ENCODE assay signal across 18 cellular contexts in genomic region chr4:4595252-4595651, GRCh38. TPM values are rescaled to one million over a fixed set of nuclear protein-coding genes. Genes with fewer than 3 reads are reported as not detected.
DNase-seq lines count a peak whose midpoint lies in the region; ATAC-seq and TF ChIP-seq lines count a peak whose summit lies in the region.
"Had no signal": no experiment of that assay in that cellular context is flagged by ENCODE, and none has a peak within 500 bp of the region (broad histone marks: within the 10 kb centered on the region; RNA-seq: fewer than 3 reads in every experiment).

No MANE protein-coding gene starts in this region.

- H3K4me3 Mint-ChIP-seq in activated naive CD8-positive, alpha-beta T cell treated with anti-CD3 and anti-CD28 coated beads for 36 hours = no peak overlapping the region
- H3K4me3 Mint-ChIP-seq: CD8-positive, alpha-beta memory T cell; naive thymus-derived CD4-positive, alpha-beta T cell had no signal

- no peak overlapping the region for H2AFZ ChIP-seq in OCI-LY1 (ENCODE audit: low read length)

- TF ChIP-seq POLR2A in body of pancreas (IDR thresholded peaks at IDR 0.05) = no peak

- ATAC-seq in body of pancreas = no peak
- ATAC-seq: naive thymus-derived CD4-positive, alpha-beta T cell; PC-3 had no signal

- no peak overlapping the region for H3K27ac ChIP-seq in OCI-LY1 (ENCODE audit: low read depth, low read length, poor library complexity, severe bottlenecking)
- no peak overlapping the region for H3K27ac ChIP-seq in colonic mucosa
- no peak overlapping the region for H3K27ac ChIP-seq in body of pancreas
- H3K27ac ChIP-seq: adrenal gland had no signal

- no peaks in the 10 kb centered on the region for H3K4me1 ChIP-seq in OCI-LY1 (ENCODE audit: insufficient read depth, low read length, severe bottlenecking)
- no peaks in the 10 kb centered on the region for H3K4me1 ChIP-seq in colonic mucosa
- H3K4me1 ChIP-seq in body of pancreas = no peaks in the 10 kb centered on the region
- H3K4me1 ChIP-seq: adrenal gland had no signal

- H3K27me3 ChIP-seq in GM06990 (replicated peaks; ENCODE audit: control insufficient read depth, insufficient read depth, low read length) (no peaks in the 10 kb centered on the region), OCI-LY1 (ENCODE audit: insufficient read depth, low read length) (no peaks in the 10 kb centered on the region), colonic mucosa (no peaks in the 10 kb centered on the region), body of pancreas (no peaks in the 10 kb centered on the region)
- H3K27me3 ChIP-seq: adrenal gland had no signal

- H3K4me2 ChIP-seq in OCI-LY1 (ENCODE audit: low read length) = no peak overlapping the region

- H4K20me1 ChIP-seq in OCI-LY1 (ENCODE audit: insufficient read depth, low read length) = no peaks in the 10 kb centered on the region

- H3K4me1 Mint-ChIP-seq in activated naive CD8-positive, alpha-beta T cell treated with anti-CD3 and anti-CD28 coated beads for 36 hours = no peaks in the 10 kb centered on the region
- H3K4me1 Mint-ChIP-seq: CD8-positive, alpha-beta memory T cell; naive thymus-derived CD4-positive, alpha-beta T cell had no signal

- H3K9ac ChIP-seq in OCI-LY1 (ENCODE audit: low read length) (no peak overlapping the region), colonic mucosa (ENCODE audit: low read depth in 2 of 2, low read length in 2 of 2) (no peak overlapping the region)

- TF ChIP-seq CTCF in AG09309 (IDR thresholded peaks at IDR 0.05; ENCODE audit: control insufficient read depth, insufficient read depth, low read depth, low read length, missing control alignments) (peak; percentile 4), GM06990 (IDR thresholded peaks at IDR 0.05; ENCODE audit: insufficient read depth, low read length, poor library complexity, severe bottlenecking) (peak; percentile 12), OCI-LY1 (IDR thresholded peaks at IDR 0.05; ENCODE audit: low read length) (peak; percentile 14; the same call in 1 of the 2 replicates), epithelial cell of proximal tubule (conservative IDR thresholded peaks at IDR 0.05; ENCODE audit: low read depth, low read length) (peak; percentile 32), colonic mucosa (IDR thresholded peaks at IDR 0.05) (no peak), body of pancreas (IDR thresholded peaks at IDR 0.05) (no peak)

- no peaks in the 10 kb centered on the region for H3F3A ChIP-seq in OCI-LY1 (ENCODE audit: insufficient read depth, low read length)

- peaks cover 15% of the 10 kb centered on the region for H3K9me3 Mint-ChIP-seq in activated naive CD8-positive, alpha-beta T cell treated with anti-CD3 and anti-CD28 coated beads for 36 hours

- DNase-seq in AG09309 (ENCODE audit: low read depth) (no peak), GM06990 (ENCODE audit: extremely low read depth, insufficient read length) (no peak), epithelial cell of proximal tubule (ENCODE audit: low read depth) (no peak), colonic mucosa (no peak), body of pancreas (no peak)
- no peak for DNase-seq in activated naive CD8-positive, alpha-beta T cell treated with anti-CD3 and anti-CD28 coated beads for 36 hours
- DNase-seq: activated T-cell treated with anti-CD3 and anti-CD28 coated beads, Interleukin-2, amount 50 U/mL, for 48 hours; CD8-positive, alpha-beta memory T cell; cortex of kidney; GOT3; naive thymus-derived CD4-positive, alpha-beta T cell; NCI-H2081 treated with DMSO at 0.1 percent for 48 hours; PC-3; retina; stimulated activated CD4-positive, alpha-beta T cell treated with anti-CD3 and anti-CD28 coated beads, Interleukin-4, amount 100 ng/mL, for 1 hour; T-helper 1 cell had no signal

- H3K9me3 ChIP-seq in OCI-LY1 (ENCODE audit: low read length) = no peaks in the 10 kb centered on the region
- H3K9me3 ChIP-seq in colonic mucosa = no peaks in the 10 kb centered on the region
- H3K9me3 ChIP-seq in body of pancreas = no peaks in the 10 kb centered on the region

- no peak overlapping the region for H3K27ac Mint-ChIP-seq in activated naive CD8-positive, alpha-beta T cell treated with anti-CD3 and anti-CD28 coated beads for 36 hours
- H3K27ac Mint-ChIP-seq: CD8-positive, alpha-beta memory T cell; naive thymus-derived CD4-positive, alpha-beta T cell had no signal

- WGBS in body of pancreas, 2 donors = 88 to 100% methylated on average over 1 of the region's 1 CpG

- no peaks in the 10 kb centered on the region for H3K27me3 Mint-ChIP-seq in activated naive CD8-positive, alpha-beta T cell treated with anti-CD3 and anti-CD28 coated beads for 36 hours
- H3K27me3 Mint-ChIP-seq: CD8-positive, alpha-beta memory T cell; naive thymus-derived CD4-positive, alpha-beta T cell had no signal

- H3K9me2 ChIP-seq in OCI-LY1 (ENCODE audit: low read depth, low read length) = no peaks in the 10 kb centered on the region

- intact Hi-C loops in colonic mucosa (cut with DNase I) = no loop called here
- intact Hi-C loops in body of pancreas (cut with DNase I) = no loop called here

- peaks cover 48% of the 10 kb centered on the region for H3K36me3 Mint-ChIP-seq in activated naive CD8-positive, alpha-beta T cell treated with anti-CD3 and anti-CD28 coated beads for 36 hours

- H3K36me3 ChIP-seq in GM06990 (ENCODE audit: control insufficient read depth, insufficient read depth, low read length) (peaks cover 1% of the 10 kb centered on the region; the same call in 1 of the 2 replicates), OCI-LY1 (ENCODE audit: insufficient read depth, low read length) (no peaks in the 10 kb centered on the region; the same call in 1 of the 2 replicates), colonic mucosa (no peaks in the 10 kb centered on the region), body of pancreas (replicated peaks in 1 of 2; ENCODE audit: insufficient read depth in 1 of 2, low read depth in 2 of 2) (no peaks in the 10 kb centered on the region)
- H3K36me3 ChIP-seq: adrenal gland had no signal

- H3K4me3 ChIP-seq in AG09309 (ENCODE audit: control insufficient read depth, low read depth, low read length) = no peak overlapping the region
- H3K4me3 ChIP-seq in GM06990 (replicated peaks; ENCODE audit: low read depth, low read length) = no peak overlapping the region
- no peak overlapping the region for H3K4me3 ChIP-seq in OCI-LY1 (ENCODE audit: low read depth, low read length, poor library complexity, severe bottlenecking)
- no peak overlapping the region for H3K4me3 ChIP-seq in epithelial cell of proximal tubule (ENCODE audit: low read depth, low read length)
- H3K4me3 ChIP-seq in colonic mucosa = no peak overlapping the region
- H3K4me3 ChIP-seq in body of pancreas = no peak overlapping the region
- H3K4me3 ChIP-seq: adrenal gland had no signal

- H3K79me2 ChIP-seq in OCI-LY1 (ENCODE audit: insufficient read depth, low read length) = no peaks in the 10 kb centered on the region

RNA-seq across cellular contexts. Expression of gene STX18, which starts 53.4 kb away (rescaled TPM):
- total RNA-seq in epithelial cell of proximal tubule (23.9 and 30.0 TPM in 2 replicates), colonic mucosa (10 to 100 TPM; 31.4 to 31.8 TPM), body of pancreas (10 to 100 TPM; 13.5 to 53.4 TPM)
- 10 to 100 TPM; 23.7 to 25.9 TPM for total RNA-seq in activated naive CD8-positive, alpha-beta T cell treated with anti-CD3 and anti-CD28 coated beads for 36 hours

Comparison
In these comparisons a context has a peak if more than half of its experiments do, and no peak if none do; other contexts are left out.
1. CTCF ChIP-seq: peak in AG09309 (single experiment), GM06990 (single experiment), OCI-LY1 (single experiment) and epithelial cell of proximal tubule (single experiment); none in colonic mucosa (single experiment) and body of pancreas (0 of 7).